Comparison of ENCODE assay signal across 12 cellular contexts in the genomic region with DNA sequence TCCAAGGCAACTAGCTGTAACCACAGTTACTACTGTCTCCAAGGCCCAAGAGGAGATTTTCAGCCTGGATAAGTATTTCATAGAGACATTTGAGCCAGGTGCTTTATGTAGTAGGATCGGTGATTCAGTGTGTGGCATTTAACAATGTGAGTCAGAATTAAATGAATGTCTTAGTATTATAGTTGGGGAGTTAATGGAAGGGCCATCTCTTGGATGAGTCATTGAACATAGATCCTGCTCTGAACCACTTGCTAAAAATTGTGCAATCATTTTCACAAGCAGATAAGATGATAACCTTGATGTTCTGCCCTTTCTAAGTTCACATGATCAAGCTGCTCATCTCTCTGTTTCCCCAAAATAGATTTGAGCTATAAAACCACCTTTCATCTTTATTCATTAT.
DNase-seq lines count a peak whose midpoint lies in the region; ATAC-seq, FAIRE-seq and TF ChIP-seq lines count a peak whose summit lies in the region.
"Had no signal": no experiment of that assay in that cellular context is flagged by ENCODE, and none has a peak within 500 bp of the region (broad histone marks: within the 10 kb centered on the region; RNA-seq: fewer than 3 reads in every experiment).

No MANE protein-coding gene starts in this region.

- DNase-seq in EH (ENCODE audit: low read depth) = peak; percentile 95
- DNase-seq in NB4 (ENCODE audit: low read depth) = peak; percentile 89
- DNase-seq in K562 (ENCODE audit: extremely low read depth in 1 of 4, low spot score in 3 of 4) = no peak
- DNase-seq in natural killer cell = no peak
- no peak for DNase-seq in G401 (ENCODE audit: low spot score)
- DNase-seq in head of caudate nucleus = no peak
- DNase-seq: activated naive CD8-positive, alpha-beta T cell treated with anti-CD3 and anti-CD28 coated beads, Interleukin-2, amount 10 ng/mL, durations not matched to agents 7 days and 5 days; naive B cell; RPMI8226 had no signal

- BruUV-seq in K562 (replicated peaks; lab: Mats Ljungman, UMichigan) = no TSS peak

- in situ Hi-C loops in K562 (cut with MboI) = no loop called here
- in situ Hi-C loops in G401 (cut with HindIII; ENCODE audit: low sequenced_read_pairs) = no loop called here

- H3K9ac ChIP-seq in K562 (ENCODE audit: insufficient read depth in 1 of 2, low read depth in 2 of 2, low read length in 2 of 2) = no peak overlapping the region

- H4K20me1 ChIP-seq in K562 (replicated peaks; ENCODE audit: control insufficient read depth, insufficient read depth, low read length) = no peaks in the 10 kb centered on the region

- no peak for FAIRE-seq in K562 (lab: Jason Lieb, UNC)
- FAIRE-seq: GM18507 had no signal

- POLR2A ChIA-PET in K562 (lab: Yijun Ruan, JAX) = interaction anchor here (1.5 kb wide), 1 partner anchor 9 kb away, joined by 6 read pairs; no protein-coding TSS in a partner anchor

- WGBS in K562 (ENCODE audit: insufficient coverage, low coverage, missing lambda C conversion rate) = 4% methylated on average over 1 of the region's 1 CpG

- H3K4me3 ChIP-seq in NB4 (ENCODE audit: low read depth, low read length) (no peak overlapping the region), K562 (no peak overlapping the region)

- no peaks in the 10 kb centered on the region for H3K9me1 ChIP-seq in K562 (ENCODE audit: control insufficient read depth, insufficient read depth, low read length)

- CTCF ChIA-PET in K562 (lab: Yijun Ruan, JAX; ENCODE audit: low intra/inter-chr PET ratio) = interaction anchor here (0.7 kb wide), 1 partner anchor 287 kb away, joined by 4 read pairs; no protein-coding TSS in a partner anchor

- no peaks in the 10 kb centered on the region for H3K4me1 ChIP-seq in K562 (replicated peaks in 1 of 2; ENCODE audit: control insufficient read depth in 2 of 2, insufficient read depth in 2 of 2, low read length in 2 of 2)

- H3K27ac Mint-ChIP-seq in natural killer cell = peak overlapping the region; percentile 33 to 36
- H3K27ac Mint-ChIP-seq: activated naive CD8-positive, alpha-beta T cell treated with anti-CD3 and anti-CD28 coated beads, Interleukin-2, amount 10 ng/mL, durations not matched to agents 7 days and 5 days; naive B cell had no signal

- H3K9me3 Mint-ChIP-seq in natural killer cell = no peaks in the 10 kb centered on the region
- H3K9me3 Mint-ChIP-seq: activated naive CD8-positive, alpha-beta T cell treated with anti-CD3 and anti-CD28 coated beads, Interleukin-2, amount 10 ng/mL, durations not matched to agents 7 days and 5 days; naive B cell had no signal

- no peak overlapping the region for H3K4me2 ChIP-seq in K562 (ENCODE audit: insufficient read depth, low read length)

- ATAC-seq in K562 (no peak), natural killer cell (peak; percentile 39 to 73 (median 72)), HG02852 (IDR thresholded peaks at IDR 0.05; ENCODE audit: unreplicated experiment) (no peak), HG02870 (IDR thresholded peaks at IDR 0.05; ENCODE audit: unreplicated experiment) (no peak)

- TF ChIP-seq POLR2A in NB4 (IDR thresholded peaks at IDR 0.05; ENCODE audit: extremely low read depth, insufficient read length) = no peak
- no peak for TF ChIP-seq POLR2A in K562 (conservative IDR thresholded peaks at IDR 0.05)

- peaks cover 0 to 2% of the 10 kb centered on the region in 2 donors for H3K27me3 Mint-ChIP-seq in natural killer cell (ENCODE audit: low read depth in 2 of 2)
- H3K27me3 Mint-ChIP-seq: activated naive CD8-positive, alpha-beta T cell treated with anti-CD3 and anti-CD28 coated beads, Interleukin-2, amount 10 ng/mL, durations not matched to agents 7 days and 5 days; naive B cell had no signal

- no peaks in the 10 kb centered on the region for H3K79me2 ChIP-seq in K562 (ENCODE audit: control insufficient read depth, insufficient read depth, low read length)

- H3K27me3 ChIP-seq in K562 (ENCODE audit: control insufficient read depth in 2 of 2, insufficient read depth in 2 of 2, low read length in 2 of 2) = no peaks in the 10 kb centered on the region

- no peak for TF ChIP-seq EP300 in K562 (IDR thresholded peaks at IDR 0.05; ENCODE audit: low read length)

- no peak for TF ChIP-seq RAD21 in K562 (CRISPR knock-in tag; conservative IDR thresholded peaks at IDR 0.05 in 1 of 2, IDR thresholded peaks at IDR 0.05 in 1 of 2)

- TF ChIP-seq CTCF in NB4 (IDR thresholded peaks at IDR 0.05; ENCODE audit: low read depth, low read length) (no peak), K562 (IDR thresholded peaks at IDR 0.05 in 2 of 3, conservative IDR thresholded peaks at IDR 0.05 in 1 of 3; ENCODE audit: insufficient read depth in 2 of 3, low read depth in 1 of 3, low read length in 3 of 3) (no peak), natural killer cell (IDR thresholded peaks at IDR 0.05) (no peak)

- peak overlapping the region; percentile 49 for H3K4me3 Mint-ChIP-seq in natural killer cell
- H3K4me3 Mint-ChIP-seq: activated naive CD8-positive, alpha-beta T cell treated with anti-CD3 and anti-CD28 coated beads, Interleukin-2, amount 10 ng/mL, durations not matched to agents 7 days and 5 days; naive B cell had no signal

- H3K9me3 ChIP-seq in K562 (replicated peaks; ENCODE audit: control insufficient read depth, insufficient read depth, low read depth, low read length) = no peaks in the 10 kb centered on the region

- no peaks in the 10 kb centered on the region for H3K36me3 Mint-ChIP-seq in natural killer cell
- H3K36me3 Mint-ChIP-seq: activated naive CD8-positive, alpha-beta T cell treated with anti-CD3 and anti-CD28 coated beads, Interleukin-2, amount 10 ng/mL, durations not matched to agents 7 days and 5 days; naive B cell had no signal

- no peak overlapping the region for H3K27ac ChIP-seq in K562 (ENCODE audit: extremely low read depth, low read depth, low read length)

- H3K36me3 ChIP-seq in K562 (ENCODE audit: control insufficient read depth, insufficient read depth, low read length) = no peaks in the 10 kb centered on the region

- H2AFZ ChIP-seq in K562 (ENCODE audit: low read depth, low read length) = no peak overlapping the region

- peaks cover 22 to 24% of the 10 kb centered on the region in 2 donors for H3K4me1 Mint-ChIP-seq in natural killer cell
- H3K4me1 Mint-ChIP-seq: activated naive CD8-positive, alpha-beta T cell treated with anti-CD3 and anti-CD28 coated beads, Interleukin-2, amount 10 ng/mL, durations not matched to agents 7 days and 5 days had no signal

- intact Hi-C loops in K562 (cut with micrococcal nuclease) (no loop called here), natural killer cell (cut with micrococcal nuclease) (no loop called here), head of caudate nucleus (cut with DNase I) (no loop called here)

TF ChIP-seq in K562, 482 proteins besides CTCF, POLR2A, EP300 and RAD21 (continues in another document):
- no peak for TF ChIP-seq POLR2B (IDR thresholded peaks at IDR 0.05; ENCODE audit: low read depth, partially characterized antibody)
- TF ChIP-seq, protein P1, sequence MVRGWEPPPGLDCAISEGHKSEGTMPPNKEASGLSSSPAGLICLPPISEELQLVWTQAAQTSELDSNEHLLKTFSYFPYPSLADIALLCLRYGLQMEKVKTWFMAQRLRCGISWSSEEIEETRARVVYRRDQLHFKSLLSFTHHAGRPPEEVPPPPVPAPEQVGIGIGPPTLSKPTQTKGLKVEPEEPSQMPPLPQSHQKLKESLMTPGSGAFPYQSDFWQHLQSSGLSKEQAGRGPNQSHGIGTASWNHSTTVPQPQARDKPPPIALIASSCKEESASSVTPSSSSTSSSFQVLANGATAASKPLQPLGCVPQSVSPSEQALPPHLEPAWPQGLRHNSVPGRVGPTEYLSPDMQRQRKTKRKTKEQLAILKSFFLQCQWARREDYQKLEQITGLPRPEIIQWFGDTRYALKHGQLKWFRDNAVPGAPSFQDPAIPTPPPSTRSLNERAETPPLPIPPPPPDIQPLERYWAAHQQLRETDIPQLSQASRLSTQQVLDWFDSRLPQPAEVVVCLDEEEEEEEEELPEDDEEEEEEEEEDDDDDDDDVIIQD (CRISPR knock-in tag; IDR thresholded peaks at IDR 0.05) = no peak
- no peak for TF ChIP-seq MTA2 (IDR thresholded peaks at IDR 0.05; ENCODE audit: low read depth)
- no peak for TF ChIP-seq ZKSCAN1 (IDR thresholded peaks at IDR 0.05; ENCODE audit: low read depth, low read length)
- TF ChIP-seq ERF (CRISPR knock-in tag; IDR thresholded peaks at IDR 0.05) = no peak
- TF ChIP-seq, protein P2, sequence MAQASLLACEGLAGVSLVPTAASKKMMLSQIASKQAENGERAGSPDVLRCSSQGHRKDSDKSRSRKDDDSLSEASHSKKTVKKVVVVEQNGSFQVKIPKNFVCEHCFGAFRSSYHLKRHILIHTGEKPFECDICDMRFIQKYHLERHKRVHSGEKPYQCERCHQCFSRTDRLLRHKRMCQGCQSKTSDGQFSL (CRISPR knock-in tag; IDR thresholded peaks at IDR 0.05) = no peak
- TF ChIP-seq, protein P2 (tag; IDR thresholded peaks at IDR 0.05) = no peak
- TF ChIP-seq TEAD1 (CRISPR knock-in tag; IDR thresholded peaks at IDR 0.05) = no peak
- TF ChIP-seq, protein P3, sequence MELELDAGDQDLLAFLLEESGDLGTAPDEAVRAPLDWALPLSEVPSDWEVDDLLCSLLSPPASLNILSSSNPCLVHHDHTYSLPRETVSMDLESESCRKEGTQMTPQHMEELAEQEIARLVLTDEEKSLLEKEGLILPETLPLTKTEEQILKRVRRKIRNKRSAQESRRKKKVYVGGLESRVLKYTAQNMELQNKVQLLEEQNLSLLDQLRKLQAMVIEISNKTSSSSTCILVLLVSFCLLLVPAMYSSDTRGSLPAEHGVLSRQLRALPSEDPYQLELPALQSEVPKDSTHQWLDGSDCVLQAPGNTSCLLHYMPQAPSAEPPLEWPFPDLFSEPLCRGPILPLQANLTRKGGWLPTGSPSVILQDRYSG (tag; conservative IDR thresholded peaks at IDR 0.05; ENCODE audit: low read depth) = no peak
- no peak for TF ChIP-seq CEBPG (CRISPR knock-in tag; IDR thresholded peaks at IDR 0.05)
- TF ChIP-seq CEBPG (tag; conservative IDR thresholded peaks at IDR 0.05 in 1 of 2, IDR thresholded peaks at IDR 0.05 in 1 of 2) = peak; percentile 89 to 90
- TF ChIP-seq, protein P4, sequence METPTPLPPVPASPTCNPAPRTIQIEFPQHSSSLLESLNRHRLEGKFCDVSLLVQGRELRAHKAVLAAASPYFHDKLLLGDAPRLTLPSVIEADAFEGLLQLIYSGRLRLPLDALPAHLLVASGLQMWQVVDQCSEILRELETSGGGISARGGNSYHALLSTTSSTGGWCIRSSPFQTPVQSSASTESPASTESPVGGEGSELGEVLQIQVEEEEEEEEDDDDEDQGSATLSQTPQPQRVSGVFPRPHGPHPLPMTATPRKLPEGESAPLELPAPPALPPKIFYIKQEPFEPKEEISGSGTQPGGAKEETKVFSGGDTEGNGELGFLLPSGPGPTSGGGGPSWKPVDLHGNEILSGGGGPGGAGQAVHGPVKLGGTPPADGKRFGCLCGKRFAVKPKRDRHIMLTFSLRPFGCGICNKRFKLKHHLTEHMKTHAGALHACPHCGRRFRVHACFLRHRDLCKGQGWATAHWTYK (CRISPR knock-in tag; IDR thresholded peaks at IDR 0.05) = no peak
- no peak for TF ChIP-seq ZNF24 (IDR thresholded peaks at IDR 0.05)

Comparison
In these comparisons a context has a peak if more than half of its experiments do, and no peak if none do; other contexts are left out.
1. DNase-seq: peak in EH (single experiment) and NB4 (single experiment); none in K562 (0 of 4), natural killer cell (single experiment), G401 (single experiment) and head of caudate nucleus (0 of 42).
2. ATAC-seq: peak in natural killer cell (3 of 3); none in K562 (single experiment), HG02852 (single experiment) and HG02870 (single experiment).